Comparison of ENCODE assay signal across 24 cellular contexts in genomic region chr6:118506071-118506638, GRCh38. TPM values are rescaled to one million over a fixed set of nuclear protein-coding genes. Genes with fewer than 3 reads are reported as not detected.
DNase-seq lines count a peak whose midpoint lies in the region; ATAC-seq and TF ChIP-seq lines count a peak whose summit lies in the region.
"Had no signal": no experiment of that assay in that cellular context is flagged by ENCODE, and none has a peak within 500 bp of the region (broad histone marks: within the 10 kb centered on the region; RNA-seq: fewer than 3 reads in every experiment).

No MANE protein-coding gene starts in this region.

- no peaks in the 10 kb centered on the region for H3K9me3 ChIP-seq in CD8-positive, alpha-beta T cell (ENCODE audit: low read length)
- no peaks in the 10 kb centered on the region for H3K9me3 ChIP-seq in psoas muscle
- H3K9me3 ChIP-seq in adrenal gland (replicated peaks in 1 of 3), result peaks cover 0 to 6% (median 0%) of the 10 kb centered on the region in 3 donors

- intact Hi-C loops in CD8-positive, alpha-beta T cell (cut with DNase I, micrococcal nuclease), result no loop called here
- intact Hi-C loops in psoas muscle (cut with DNase I), result loop anchor here (5.0 kb wide), 2 partner anchors 46 to 219 kb away; no protein-coding TSS in a partner anchor
- intact Hi-C loops in adrenal gland (cut with DNase I), result loop anchor here (5.0 to 10.0 kb wide), 2 partner anchors 221 to 224 kb away; no protein-coding TSS in a partner anchor

- H3K36me3 ChIP-seq in CD8-positive, alpha-beta T cell (ENCODE audit: insufficient read depth, low read length), result no peaks in the 10 kb centered on the region
- H3K36me3 ChIP-seq in psoas muscle (ENCODE audit: insufficient read depth in 1 of 2, low read depth in 1 of 2) (no peaks in the 10 kb centered on the region), adrenal gland (replicated peaks in 1 of 2) (no peaks in the 10 kb centered on the region)

- H3K4me1 Mint-ChIP-seq in activated naive CD4-positive, alpha-beta T cell treated with anti-CD3 and anti-CD28 coated beads, Interleukin-2, amount 10 ng/mL, durations not matched to agents 7 days and 5 days, result no peaks in the 10 kb centered on the region
- peaks cover 18% of the 10 kb centered on the region for H3K4me1 Mint-ChIP-seq in CD8-positive, alpha-beta T cell (ENCODE audit: low read depth)
- peaks cover 10% of the 10 kb centered on the region for H3K4me1 Mint-ChIP-seq in endothelial cell (ENCODE audit: unreplicated experiment)

- peaks cover 5% of the 10 kb centered on the region for H3K9me3 Mint-ChIP-seq in activated naive CD4-positive, alpha-beta T cell treated with anti-CD3 and anti-CD28 coated beads, Interleukin-2, amount 10 ng/mL, durations not matched to agents 7 days and 5 days
- H3K9me3 Mint-ChIP-seq in CD8-positive, alpha-beta T cell, result no peaks in the 10 kb centered on the region
- no peaks in the 10 kb centered on the region for H3K9me3 Mint-ChIP-seq in endothelial cell (ENCODE audit: unreplicated experiment)
- H3K9me3 Mint-ChIP-seq: activated CD4-positive, alpha-beta memory T cell treated with anti-CD3 and anti-CD28 coated beads for 36 hours had no signal

- no peak for TF ChIP-seq CTCF in CD8-positive, alpha-beta T cell (IDR thresholded peaks at IDR 0.05)
- TF ChIP-seq CTCF in psoas muscle (IDR thresholded peaks at IDR 0.05) (no peak), adrenal gland (IDR thresholded peaks at IDR 0.05) (no peak), endothelial cell (IDR thresholded peaks at IDR 0.05; ENCODE audit: unreplicated experiment) (no peak)

- TF ChIP-seq POLR2A in adrenal gland (IDR thresholded peaks at IDR 0.05), result no peak

- CTCF ChIA-PET in activated naive CD4-positive, alpha-beta T cell treated with anti-CD3 and anti-CD28 coated beads, Interleukin-2, amount 10 ng/mL, durations not matched to agents 7 days and 5 days (lab: Charles Lee), result no interaction called here
- CTCF ChIA-PET in CD8-positive, alpha-beta T cell (lab: Charles Lee), result no interaction called here

- DNase-seq in activated naive CD4-positive, alpha-beta T cell treated with anti-CD3 and anti-CD28 coated beads, Interleukin-2, amount 10 ng/mL, durations not matched to agents 7 days and 5 days, result no peak
- DNase-seq in activated naive CD4-positive, alpha-beta T cell treated with Interleukin-2 at 50 U/mL for 16 hours, result no peak
- DNase-seq in CD8-positive, alpha-beta T cell, result no peak
- DNase-seq in SW480 (ENCODE audit: low spot score) (peak; percentile 2), psoas muscle (no peak), adrenal gland (no peak), endothelial cell (ENCODE audit: low spot score) (no peak)
- DNase-seq: activated CD4-positive, alpha-beta memory T cell treated with anti-CD3 and anti-CD28 coated beads for 36 hours; activated CD4-positive, CD25-positive, alpha-beta regulatory T cell; activated gamma-delta T cell treated with Interleukin-2 at 50 U/mL for 16 hours; aorta; C1 segment of cervical spinal cord; central memory CD4-positive, alpha-beta T cell; dermis blood vessel endothelial cell; EL; HCEC 1CT; mesenchymal stem cell; NCI-H187; NCI-H2227 treated with DMSO at 0.1 percent for 48 hours; PC-3; SHP77; stimulated activated CD4-positive, alpha-beta T cell treated with anti-CD3 and anti-CD28 coated beads, Interleukin-4, amount 100 ng/mL, for 24 hours; stimulated activated naive CD4-positive, alpha-beta T cell had no signal

- peak overlapping the region; percentile 15 for H3K27ac Mint-ChIP-seq in activated naive CD4-positive, alpha-beta T cell treated with anti-CD3 and anti-CD28 coated beads, Interleukin-2, amount 10 ng/mL, durations not matched to agents 7 days and 5 days
- peak overlapping the region; percentile 53 for H3K27ac Mint-ChIP-seq in CD8-positive, alpha-beta T cell
- no peak overlapping the region for H3K27ac Mint-ChIP-seq in endothelial cell (ENCODE audit: unreplicated experiment)

- H3K36me3 Mint-ChIP-seq in activated naive CD4-positive, alpha-beta T cell treated with anti-CD3 and anti-CD28 coated beads, Interleukin-2, amount 10 ng/mL, durations not matched to agents 7 days and 5 days, result peaks cover 33% of the 10 kb centered on the region
- H3K36me3 Mint-ChIP-seq in CD8-positive, alpha-beta T cell, result peaks cover 48% of the 10 kb centered on the region
- peaks cover 14% of the 10 kb centered on the region for H3K36me3 Mint-ChIP-seq in endothelial cell (ENCODE audit: low read depth, unreplicated experiment)

- no peaks in the 10 kb centered on the region for H3K27me3 Mint-ChIP-seq in activated naive CD4-positive, alpha-beta T cell treated with anti-CD3 and anti-CD28 coated beads, Interleukin-2, amount 10 ng/mL, durations not matched to agents 7 days and 5 days
- H3K27me3 Mint-ChIP-seq in CD8-positive, alpha-beta T cell (ENCODE audit: low read depth), result no peaks in the 10 kb centered on the region
- H3K27me3 Mint-ChIP-seq in endothelial cell (ENCODE audit: unreplicated experiment), result no peaks in the 10 kb centered on the region
- H3K27me3 Mint-ChIP-seq: activated CD4-positive, alpha-beta memory T cell treated with anti-CD3 and anti-CD28 coated beads for 36 hours had no signal

- ATAC-seq in CD8-positive, alpha-beta T cell, result no peak
- ATAC-seq in psoas muscle, result peak; percentile 68 to 93 (median 90)
- ATAC-seq: PC-3 had no signal

- no peak overlapping the region for H3K4me3 ChIP-seq in CD8-positive, alpha-beta T cell (ENCODE audit: low read depth, low read length)
- peak overlapping the region; percentile 63 for H3K4me3 ChIP-seq in psoas muscle
- H3K4me3 ChIP-seq in adrenal gland, result no peak overlapping the region

- peak overlapping the region; percentile 3 for H3K27ac ChIP-seq in CD8-positive, alpha-beta T cell (ENCODE audit: low read depth, low read length)
- H3K27ac ChIP-seq in psoas muscle, result peak overlapping the region; percentile 86
- no peak overlapping the region for H3K27ac ChIP-seq in adrenal gland

- WGBS in psoas muscle, 3 donors, result 56 to 72% (median 61%) methylated on average over 5 of the region's 5 CpGs
- 94 to 95% (median 94%) methylated on average over 5 of the region's 5 CpGs for WGBS in adrenal gland, 4 donors

- H3K27me3 ChIP-seq in CD8-positive, alpha-beta T cell (ENCODE audit: insufficient read depth, low read length), result no peaks in the 10 kb centered on the region
- no peaks in the 10 kb centered on the region for H3K27me3 ChIP-seq in psoas muscle (ENCODE audit: insufficient read depth in 3 of 3, low read length in 2 of 3)
- no peaks in the 10 kb centered on the region for H3K27me3 ChIP-seq in adrenal gland

- no peaks in the 10 kb centered on the region for H3K4me1 ChIP-seq in CD8-positive, alpha-beta T cell (ENCODE audit: insufficient read depth, low read length)
- H3K4me1 ChIP-seq in psoas muscle (peaks cover 47% of the 10 kb centered on the region), adrenal gland (replicated peaks in 1 of 2) (peaks cover 0 to 5% of the 10 kb centered on the region in 2 donors)

- no peak overlapping the region for H3K4me3 Mint-ChIP-seq in activated naive CD4-positive, alpha-beta T cell treated with anti-CD3 and anti-CD28 coated beads, Interleukin-2, amount 10 ng/mL, durations not matched to agents 7 days and 5 days
- H3K4me3 Mint-ChIP-seq in CD8-positive, alpha-beta T cell, result no peak overlapping the region
- H3K4me3 Mint-ChIP-seq in endothelial cell (ENCODE audit: unreplicated experiment), result no peak overlapping the region
- H3K4me3 Mint-ChIP-seq: activated CD4-positive, alpha-beta memory T cell treated with anti-CD3 and anti-CD28 coated beads for 36 hours had no signal

- POLR2A ChIA-PET in CD8-positive, alpha-beta T cell (lab: Charles Lee), result no interaction called here

RNA-seq across cellular contexts. Expression of gene PLN, which starts 41.9 kb away (rescaled TPM):
- not detected for total RNA-seq in CD8-positive, alpha-beta T cell
- total RNA-seq in psoas muscle (100 to 1,000 TPM; 158 to 239 (median 211) TPM), adrenal gland (10 to 100 TPM in 1 of 8 donors, 1 to 10 TPM in 7; 1.6 to 11.2 (median 6.0) TPM), endothelial cell (ENCODE audit: unreplicated experiment) (not detected)
- polyA plus RNA-seq in psoas muscle (100 to 1,000 TPM in 2 of 3 donors, 10 to 100 TPM in 1; 72.7 to 214 (median 115) TPM), adrenal gland (1 to 10 TPM; 4.7 to 8.8 (median 8.4) TPM)
- total RNA-seq: activated CD4-positive, alpha-beta memory T cell treated with anti-CD3 and anti-CD28 coated beads for 36 hours; dermis blood vessel endothelial cell; PC-3; renal cortical epithelial cell had no signal

Comparison
In these comparisons a context has a peak if more than half of its experiments do, and no peak if none do; other contexts are left out.
1. H3K27ac ChIP-seq: peak in CD8-positive, alpha-beta T cell (single experiment) and psoas muscle (single experiment); none in adrenal gland (0 of 5).
2. RNA of gene PLN, which starts 41.9 kb away (total RNA-seq): 158 to 239 TPM in psoas muscle; 1.6 to 11.2 TPM in adrenal gland, not detected in CD8-positive, alpha-beta T cell and not detected in endothelial cell (single experiment); every median in the first group is over 10 times any median in the second.
3. intact Hi-C loops: an anchor here in psoas muscle (5.0 kb wide) and adrenal gland (5.0 to 10.0 kb wide); none called in CD8-positive, alpha-beta T cell.